Comparison of ENCODE assay signal across 8 cellular contexts in the genomic region with DNA sequence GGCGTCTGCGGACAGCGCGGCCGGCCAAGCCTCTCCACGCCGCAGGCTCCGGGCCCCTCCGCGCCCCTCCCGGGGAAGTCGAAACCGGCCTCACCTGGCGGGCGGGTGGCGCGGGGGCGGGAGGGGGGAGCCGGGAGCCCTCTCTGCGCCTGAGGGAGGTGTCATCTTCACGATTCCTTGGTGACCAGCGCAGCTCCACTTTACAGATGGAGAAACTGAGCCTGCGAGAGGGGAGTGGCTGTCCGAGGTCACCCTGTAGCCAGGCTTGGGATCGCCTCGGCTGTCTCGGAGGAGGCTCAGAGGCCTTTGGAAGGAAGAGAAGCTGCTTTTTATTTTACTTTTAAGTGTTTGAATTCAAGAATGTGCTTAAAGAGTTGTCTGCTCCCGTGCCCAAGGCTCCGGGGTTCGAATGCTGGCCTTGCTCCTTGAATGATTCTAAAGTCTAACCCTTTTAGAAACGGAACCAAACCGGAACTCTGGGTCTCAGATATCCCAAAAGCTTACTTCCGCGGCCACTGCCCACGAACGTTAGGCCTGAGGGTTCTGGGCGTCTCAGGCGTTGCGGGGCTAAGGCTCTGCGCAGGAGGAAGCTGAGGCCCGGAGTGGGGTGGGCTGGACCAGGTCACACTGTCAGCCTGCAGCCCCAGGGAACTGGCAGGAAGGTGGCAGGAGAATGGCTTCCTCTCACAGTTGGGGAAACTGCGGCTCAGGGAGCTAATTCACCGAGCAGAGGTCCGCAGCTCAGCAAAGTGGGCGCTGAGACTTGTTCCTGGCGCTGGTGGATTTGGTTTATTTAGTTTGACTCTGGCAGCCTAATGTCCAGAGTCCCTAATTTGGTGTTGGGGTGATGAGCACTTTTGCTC. TPM values are rescaled to one million over a fixed set of nuclear protein-coding genes. Genes with fewer than 3 reads are reported as not detected.
DNase-seq lines count a peak whose midpoint lies in the region; ATAC-seq, FAIRE-seq and TF ChIP-seq lines count a peak whose summit lies in the region.

No MANE protein-coding gene starts in this region.

- H3K9me3 Mint-ChIP-seq in WTC11 (no peaks in the 10 kb centered on the region), endothelial cell (ENCODE audit: unreplicated experiment) (no peaks in the 10 kb centered on the region)

- no peak for FAIRE-seq in D721Med (lab: Jason Lieb, UNC)

- H3K27ac ChIP-seq in skeletal muscle tissue (ENCODE audit: low read depth, low read length): no peak overlapping the region

- H3K9me3 ChIP-seq in skeletal muscle tissue (ENCODE audit: control insufficient read depth in 3 of 3, low read length in 3 of 3): no peaks in the 10 kb centered on the region

- ATAC-seq in HG02759 (IDR thresholded peaks at IDR 0.05; ENCODE audit: unreplicated experiment) (peak; percentile 18), WTC11 (no peak)

- H3K4me1 Mint-ChIP-seq in WTC11 (peaks cover 47% of the 10 kb centered on the region), endothelial cell (ENCODE audit: unreplicated experiment) (no peaks in the 10 kb centered on the region)

- H3K4me1 ChIP-seq in skeletal muscle tissue (ENCODE audit: control insufficient read depth in 3 of 3, insufficient read depth in 3 of 3, low read length in 3 of 3): peaks cover 3 to 10% (median 7%) of the 10 kb centered on the region in 3 donors

- peak overlapping the region; percentile 35 to 43 (median 38) for H3K4me3 ChIP-seq in skeletal muscle tissue (ENCODE audit: low read length in 3 of 3)

- no peak for TF ChIP-seq CTCF in WTC11 (IDR thresholded peaks at IDR 0.05)
- no peak for TF ChIP-seq CTCF in D721Med (IDR thresholded peaks at IDR 0.05; ENCODE audit: insufficient read depth, missing control alignments)
- TF ChIP-seq CTCF in endothelial cell (IDR thresholded peaks at IDR 0.05; ENCODE audit: unreplicated experiment): no peak

- H3K27me3 Mint-ChIP-seq in WTC11 (ENCODE audit: low read depth) (peaks cover 18% of the 10 kb centered on the region), endothelial cell (ENCODE audit: unreplicated experiment) (peaks cover 14% of the 10 kb centered on the region)

- POLR2A ChIA-PET in WTC11 (lab: Charles Lee): interaction anchor here (1.0 kb wide), 1 partner anchor 51 kb away, joined by 3 read pairs; no protein-coding TSS in a partner anchor

- H3K9ac ChIP-seq in skeletal muscle tissue (ENCODE audit: low read depth in 1 of 3, low read length in 3 of 3): no peak overlapping the region

- DNase-seq in CMK (ENCODE audit: low read depth) (peak; percentile 44), WTC11 (ENCODE audit: low spot score) (no peak), germinal center (ENCODE audit: low spot score) (peak; percentile 57), NCI-H524 treated with DMSO at 0.1 percent for 48 hours (lab: John Stamatoyannopoulos, UW) (no peak), D721Med (ENCODE audit: insufficient read length, low spot score) (no peak), endothelial cell (ENCODE audit: low spot score) (no peak)

- H3K27me3 ChIP-seq in skeletal muscle tissue (ENCODE audit: control insufficient read depth in 3 of 3, insufficient read depth in 3 of 3, low read length in 3 of 3): peaks cover 4 to 31% (median 19%) of the 10 kb centered on the region in 3 donors

- H3K4me3 Mint-ChIP-seq in WTC11 (peak overlapping the region; percentile 68), endothelial cell (ENCODE audit: unreplicated experiment) (no peak overlapping the region)

- H3K36me3 ChIP-seq in skeletal muscle tissue (ENCODE audit: control insufficient read depth in 3 of 3, insufficient read depth in 3 of 3, low read length in 3 of 3): no peaks in the 10 kb centered on the region

- H3K27ac Mint-ChIP-seq in WTC11: no peak overlapping the region
- H3K27ac Mint-ChIP-seq in endothelial cell (ENCODE audit: unreplicated experiment): no peak overlapping the region

- H3K36me3 Mint-ChIP-seq in WTC11: no peaks in the 10 kb centered on the region
- H3K36me3 Mint-ChIP-seq in endothelial cell (ENCODE audit: low read depth, unreplicated experiment): no peaks in the 10 kb centered on the region

- CTCF ChIA-PET in WTC11 (lab: Charles Lee): interaction anchor here (0.8 to 2.4 kb wide), 7 partner anchors 20 to 95 kb away, joined by 3 to 9 read pairs (median 3); no protein-coding TSS in a partner anchor

TF ChIP-seq in WTC11, 78 proteins besides CTCF, POLR2A, EP300 and RAD21 (continues in another document):
- TF ChIP-seq SOX15 (CRISPR knock-in tag; IDR thresholded peaks at IDR 0.05): no peak
- TF ChIP-seq RELA (CRISPR knock-in tag; IDR thresholded peaks at IDR 0.05; ENCODE audit: borderline replicate concordance): no peak
- TF ChIP-seq MXD4 (CRISPR knock-in tag; IDR thresholded peaks at IDR 0.05; ENCODE audit: borderline replicate concordance): no peak
- TF ChIP-seq ZNF532 (CRISPR knock-in tag; IDR thresholded peaks at IDR 0.05; ENCODE audit: borderline replicate concordance): no peak
- TF ChIP-seq ZNF671 (CRISPR knock-in tag; IDR thresholded peaks at IDR 0.05): no peak
- TF ChIP-seq AFF4 (CRISPR knock-in tag; IDR thresholded peaks at IDR 0.05; ENCODE audit: borderline replicate concordance): no peak
- no peak for TF ChIP-seq CBFB (CRISPR knock-in tag; IDR thresholded peaks at IDR 0.05; ENCODE audit: low read depth)
- TF ChIP-seq TEAD4 (CRISPR knock-in tag; IDR thresholded peaks at IDR 0.05): no peak

RNA-seq across cellular contexts. Expression of gene SUSD3, which starts 0.8 kb away (rescaled TPM):
- 11.5 to 13.2 TPM (median 11.9 TPM) in 3 replicates for total RNA-seq in WTC11 (2021)
- 2.6 TPM for total RNA-seq in skeletal muscle tissue
- total RNA-seq in endothelial cell (ENCODE audit: unreplicated experiment): 1.2 TPM

RNA-seq across cellular contexts. Expression of gene CARD19, which starts 36.7 kb away (rescaled TPM):
- total RNA-seq in WTC11 (2021) (30.0 to 34.5 TPM (median 32.8 TPM) in 3 replicates), skeletal muscle tissue (24.5 TPM), endothelial cell (ENCODE audit: unreplicated experiment) (13.2 TPM)

Comparison
In these comparisons a context has a peak if more than half of its experiments do, and no peak if none do; other contexts are left out.
1. DNase-seq: peak in CMK (single experiment) and germinal center (single experiment); none in WTC11 (single experiment), NCI-H524 treated with DMSO at 0.1 percent for 48 hours (single experiment), D721Med (single experiment) and endothelial cell (single experiment).